ENCODE assay signal across 13 cellular contexts in the genomic region with DNA sequence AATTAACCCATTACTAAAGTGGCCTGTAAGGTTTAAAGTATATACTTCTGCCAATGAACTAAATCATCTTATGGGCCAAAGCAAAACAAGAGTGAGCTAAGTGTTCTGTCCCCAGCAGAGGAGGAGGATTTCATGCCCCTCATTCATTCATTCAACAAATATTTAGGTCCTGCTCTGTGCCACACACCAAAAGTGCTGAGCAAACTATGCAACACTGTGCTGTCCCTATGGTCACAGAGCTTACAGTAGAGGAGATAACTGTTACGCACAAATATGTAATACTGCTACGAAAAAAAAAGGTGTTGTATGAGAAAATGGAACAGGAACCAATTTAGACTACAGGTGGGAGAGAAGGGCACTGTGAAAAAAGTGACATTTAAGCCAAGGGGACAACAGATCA. TPM values are rescaled to one million over a fixed set of nuclear protein-coding genes. Genes with fewer than 3 reads are reported as not detected.
DNase-seq lines count a peak whose midpoint lies in the region; ATAC-seq and TF ChIP-seq lines count a peak whose summit lies in the region.
"Had no signal": no experiment of that assay in that cellular context is flagged by ENCODE, and none has a peak within 500 bp of the region (broad histone marks: within the 10 kb centered on the region; RNA-seq: fewer than 3 reads in every experiment).

No MANE protein-coding gene starts in this region.

- peak; percentile 18; the same call in 1 of the 2 replicates for TF ChIP-seq POLR2A in Raji (IDR thresholded peaks at IDR 0.05; ENCODE audit: insufficient read depth, low read depth, low read length)

- peaks cover 0 to 4% (median 0%) of the 10 kb centered on the region in 5 donors for H3K27me3 ChIP-seq in subcutaneous abdominal adipose tissue (ENCODE audit: control insufficient read depth in 5 of 5, insufficient read depth in 4 of 5, low read length in 5 of 5)

- no peak for ATAC-seq in GM19351 (IDR thresholded peaks at IDR 0.05; ENCODE audit: unreplicated experiment)

- peak overlapping the region; percentile 88 for H3K27ac Mint-ChIP-seq in activated naive CD4-positive, alpha-beta T cell treated with anti-CD3 and anti-CD28 coated beads, Interleukin-2, amount 50 U/mL, for 24 hours
- H3K27ac Mint-ChIP-seq in glutamatergic neuron (ENCODE audit: unreplicated experiment), result peak overlapping the region; percentile 59

- H3K36me3 Mint-ChIP-seq in activated naive CD4-positive, alpha-beta T cell treated with anti-CD3 and anti-CD28 coated beads, Interleukin-2, amount 50 U/mL, for 24 hours, result peaks cover 5% of the 10 kb centered on the region
- no peaks in the 10 kb centered on the region for H3K36me3 Mint-ChIP-seq in glutamatergic neuron (ENCODE audit: unreplicated experiment)

- peak overlapping the region; percentile 37 for H3K27ac ChIP-seq in subcutaneous abdominal adipose tissue (ENCODE audit: low read depth, low read length)
- H3K27ac ChIP-seq: RWPE1 had no signal

- no peak for TF ChIP-seq CTCF in glutamatergic neuron (IDR thresholded peaks at IDR 0.05; ENCODE audit: partially characterized antibody, unreplicated experiment)

- H3K4me1 Mint-ChIP-seq in activated naive CD4-positive, alpha-beta T cell treated with anti-CD3 and anti-CD28 coated beads, Interleukin-2, amount 50 U/mL, for 24 hours, result peaks cover 67% of the 10 kb centered on the region
- H3K4me1 Mint-ChIP-seq in glutamatergic neuron (ENCODE audit: low read depth, unreplicated experiment), result peaks cover 3% of the 10 kb centered on the region

- peak overlapping the region; percentile 61 to 72 (median 67) for H3K4me3 ChIP-seq in subcutaneous abdominal adipose tissue (ENCODE audit: low read depth in 1 of 5, low read length in 5 of 5)

- peak overlapping the region in 3 of 5 donors; percentile 30 to 62 (median 35) for H3K9ac ChIP-seq in subcutaneous abdominal adipose tissue (ENCODE audit: low read length in 5 of 5)

- no peak for DNase-seq in activated naive CD4-positive, alpha-beta T cell treated with anti-CD3 and anti-CD28 coated beads, Interleukin-2, amount 50 U/mL, for 16 hours
- DNase-seq in glutamatergic neuron, result no peak
- no peak for DNase-seq in hippocampal formation (lab: John Stamatoyannopoulos, UW)
- DNase-seq in C1 segment of cervical spinal cord (lab: John Stamatoyannopoulos, UW), result no peak
- DNase-seq: activated CD8-positive, alpha-beta memory T cell treated with anti-CD3 and anti-CD28 coated beads, Interleukin-2, amount 50 U/mL, for 48 hours; COR-L47; kidney glomerular epithelial cell; NCI-H1105 had no signal

- H3K9me3 ChIP-seq in subcutaneous abdominal adipose tissue (ENCODE audit: control insufficient read depth in 5 of 5, low read length in 5 of 5), result peaks cover 0 to 5% (median 0%) of the 10 kb centered on the region in 5 donors

- peaks cover 0 to 2% (median 0%) of the 10 kb centered on the region in 5 donors for H3K36me3 ChIP-seq in subcutaneous abdominal adipose tissue (ENCODE audit: control insufficient read depth in 5 of 5, insufficient read depth in 5 of 5, low read length in 5 of 5)

- no peaks in the 10 kb centered on the region for H3K27me3 Mint-ChIP-seq in activated naive CD4-positive, alpha-beta T cell treated with anti-CD3 and anti-CD28 coated beads, Interleukin-2, amount 50 U/mL, for 24 hours
- H3K27me3 Mint-ChIP-seq in glutamatergic neuron (ENCODE audit: unreplicated experiment), result no peaks in the 10 kb centered on the region

- no peaks in the 10 kb centered on the region for H3K9me3 Mint-ChIP-seq in activated naive CD4-positive, alpha-beta T cell treated with anti-CD3 and anti-CD28 coated beads, Interleukin-2, amount 50 U/mL, for 24 hours
- H3K9me3 Mint-ChIP-seq in glutamatergic neuron (ENCODE audit: unreplicated experiment), result peaks cover 4% of the 10 kb centered on the region

- H3K4me1 ChIP-seq in subcutaneous abdominal adipose tissue (ENCODE audit: control insufficient read depth in 5 of 5, insufficient read depth in 5 of 5, low read length in 5 of 5), result peaks cover 3 to 28% (median 25%) of the 10 kb centered on the region in 5 donors

- peak overlapping the region; percentile 84 for H3K4me3 Mint-ChIP-seq in activated naive CD4-positive, alpha-beta T cell treated with anti-CD3 and anti-CD28 coated beads, Interleukin-2, amount 50 U/mL, for 24 hours
- peak overlapping the region; percentile 82 for H3K4me3 Mint-ChIP-seq in glutamatergic neuron (ENCODE audit: unreplicated experiment)

RNA-seq across cellular contexts. Expression of a gene that starts 1.7 kb away (rescaled TPM):
- 10.8 TPM for total RNA-seq in glutamatergic neuron (ENCODE audit: unreplicated experiment)
